21 cellular contexts compared by ENCODE assay signal in genomic region chrX:57587607-57588006, GRCh38. TPM values are rescaled to one million over a fixed set of nuclear protein-coding genes. Genes with fewer than 3 reads are reported as not detected.
DNase-seq lines count a peak whose midpoint lies in the region; ATAC-seq lines count a peak whose summit lies in the region.
"Had no signal": no experiment of that assay in that cellular context is flagged by ENCODE, and none has a peak within 500 bp of the region (broad histone marks: within the 10 kb centered on the region; RNA-seq: fewer than 3 reads in every experiment).

No MANE protein-coding gene starts in this region.

- no peaks in the 10 kb centered on the region for H3K4me1 Mint-ChIP-seq in stimulated activated effector memory CD8-positive, alpha-beta T cell treated with anti-CD3 and anti-CD28 coated beads, Interleukin-12 subunit alpha, Interleukin-12 subunit beta, amount 100 ng/mL, for 72 hours

- H2AFZ ChIP-seq in Karpas-422 (ENCODE audit: low read length): no peak overlapping the region

- no peaks in the 10 kb centered on the region for H4K20me1 ChIP-seq in Karpas-422 (ENCODE audit: insufficient read depth, low read depth, low read length)

- peak; percentile 50 for ATAC-seq in GM18508 (IDR thresholded peaks at IDR 0.05; ENCODE audit: insufficient read depth, unreplicated experiment)
- ATAC-seq in GM21423 (IDR thresholded peaks at IDR 0.05; ENCODE audit: unreplicated experiment): peak; percentile 25
- no peak for ATAC-seq in stimulated activated effector memory CD8-positive, alpha-beta T cell treated with anti-CD3 and anti-CD28 coated beads, Interleukin-12 subunit alpha, Interleukin-12 subunit beta, amount 100 ng/mL, for 72 hours
- ATAC-seq: naive thymus-derived CD4-positive, alpha-beta T cell; right lobe of liver had no signal

- H3K36me3 ChIP-seq in Karpas-422 (ENCODE audit: insufficient read depth, low read length): no peaks in the 10 kb centered on the region
- H3K36me3 ChIP-seq: ovary, right lobe of liver, SJSA1, tibial nerve, WERI-Rb-1 had no signal

- H3K9ac ChIP-seq in Karpas-422 (ENCODE audit: low read length): no peak overlapping the region

- no peaks in the 10 kb centered on the region for H3K27me3 ChIP-seq in Karpas-422 (ENCODE audit: low read length)
- H3K27me3 ChIP-seq: ovary, right lobe of liver, SJSA1, tibial nerve had no signal

- peak overlapping the region; percentile 78 for H3K27ac Mint-ChIP-seq in stimulated activated effector memory CD8-positive, alpha-beta T cell treated with anti-CD3 and anti-CD28 coated beads, Interleukin-12 subunit alpha, Interleukin-12 subunit beta, amount 100 ng/mL, for 72 hours
- H3K27ac Mint-ChIP-seq: activated CD4-positive, alpha-beta memory T cell treated with anti-CD3 and anti-CD28 coated beads for 36 hours; activated T-cell treated with anti-CD3 and anti-CD28 coated beads, Interleukin-2, amount 50 U/mL, for 24 hours; endodermal cell had no signal

- H3K79me2 ChIP-seq in Karpas-422 (ENCODE audit: low read length): no peaks in the 10 kb centered on the region

- no peaks in the 10 kb centered on the region for H3K36me3 Mint-ChIP-seq in stimulated activated effector memory CD8-positive, alpha-beta T cell treated with anti-CD3 and anti-CD28 coated beads, Interleukin-12 subunit alpha, Interleukin-12 subunit beta, amount 100 ng/mL, for 72 hours
- H3K36me3 Mint-ChIP-seq: activated CD4-positive, alpha-beta memory T cell treated with anti-CD3 and anti-CD28 coated beads for 36 hours; naive thymus-derived CD4-positive, alpha-beta T cell had no signal

- peaks cover 6% of the 10 kb centered on the region for H3K4me1 ChIP-seq in Karpas-422 (ENCODE audit: low read length)
- H3K4me1 ChIP-seq: right lobe of liver had no signal

- no peaks in the 10 kb centered on the region for H3K9me3 ChIP-seq in Karpas-422 (ENCODE audit: low read length)
- H3K9me3 ChIP-seq: ovary, right lobe of liver, SJSA1, tibial nerve had no signal

- H3K9me3 Mint-ChIP-seq in stimulated activated effector memory CD8-positive, alpha-beta T cell treated with anti-CD3 and anti-CD28 coated beads, Interleukin-12 subunit alpha, Interleukin-12 subunit beta, amount 100 ng/mL, for 72 hours: no peaks in the 10 kb centered on the region
- H3K9me3 Mint-ChIP-seq: activated CD4-positive, alpha-beta memory T cell treated with anti-CD3 and anti-CD28 coated beads for 36 hours; activated T-cell treated with anti-CD3 and anti-CD28 coated beads, Interleukin-2, amount 50 U/mL, for 24 hours had no signal

- DNase-seq in Karpas-422: peak; percentile 44
- no peak for DNase-seq in stimulated activated effector memory CD8-positive, alpha-beta T cell treated with anti-CD3 and anti-CD28 coated beads, Interleukin-12 subunit alpha, Interleukin-12 subunit beta, amount 100 ng/mL, for 72 hours (ENCODE audit: low spot score in 2 of 2)
- DNase-seq in glomerular visceral epithelial cell (ENCODE audit: extremely low spot score): no peak
- DNase-seq in DMS153 treated with DMSO at 0.1 percent for 48 hours (lab: John Stamatoyannopoulos, UW; ENCODE audit: unreplicated experiment): no peak
- DNase-seq in NCI-H2029 (lab: John Stamatoyannopoulos, UW): no peak
- DNase-seq: activated CD4-positive, alpha-beta memory T cell treated with anti-CD3 and anti-CD28 coated beads for 36 hours; activated naive CD4-positive, alpha-beta T cell treated with anti-CD3 and anti-CD28 coated beads, Interleukin-2, amount 50 U/mL, for 16 hours; activated T-cell treated with anti-CD3 and anti-CD28 coated beads, Interleukin-2, amount 50 U/mL, for 24 hours; endodermal cell; mesenchymal stem cell; naive thymus-derived CD4-positive, alpha-beta T cell; NCI-H146; NCI-H2171 treated with DMSO at 0.1 percent for 48 hours; NCI-H748 treated with DMSO at 0.1 percent for 48 hours; ovary; right lobe of liver; WERI-Rb-1 had no signal

- no peak overlapping the region for H3K4me3 Mint-ChIP-seq in stimulated activated effector memory CD8-positive, alpha-beta T cell treated with anti-CD3 and anti-CD28 coated beads, Interleukin-12 subunit alpha, Interleukin-12 subunit beta, amount 100 ng/mL, for 72 hours
- H3K4me3 Mint-ChIP-seq: activated CD4-positive, alpha-beta memory T cell treated with anti-CD3 and anti-CD28 coated beads for 36 hours; activated T-cell treated with anti-CD3 and anti-CD28 coated beads, Interleukin-2, amount 50 U/mL, for 24 hours; endodermal cell had no signal

- H3K4me3 ChIP-seq in Karpas-422 (ENCODE audit: low read length): no peak overlapping the region
- H3K4me3 ChIP-seq: ovary, right lobe of liver, SJSA1, tibial nerve had no signal

- no peak overlapping the region for H3K4me2 ChIP-seq in Karpas-422 (ENCODE audit: low read depth, low read length, poor library complexity, severe bottlenecking)

- no peaks in the 10 kb centered on the region for H3K9me2 ChIP-seq in Karpas-422 (replicated peaks; ENCODE audit: insufficient read depth, low read length)

- H3K27ac ChIP-seq in Karpas-422 (ENCODE audit: low read length): no peak overlapping the region
- H3K27ac ChIP-seq: ovary, right lobe of liver, SJSA1, tibial nerve, WERI-Rb-1 had no signal

RNA-seq across cellular contexts. Expression of gene ZXDB, which starts 4.2 kb away (rescaled TPM):
- total RNA-seq in Karpas-422 (2014; rRNA removed; shearing (Covaris generic); ENCODE audit: low replicate concordance): 7.7 and 13.6 TPM in 2 replicates
